16 cellular contexts compared by ENCODE assay signal in genomic region chr5:173855162-173855994, GRCh38. TPM values are rescaled to one million over a fixed set of nuclear protein-coding genes. Genes with fewer than 3 reads are reported as not detected.
DNase-seq lines count a peak whose midpoint lies in the region; TF ChIP-seq lines count a peak whose summit lies in the region.
"Had no signal": no experiment of that assay in that cellular context is flagged by ENCODE, and none has a peak within 500 bp of the region (broad histone marks: within the 10 kb centered on the region; RNA-seq: fewer than 3 reads in every experiment).

No MANE protein-coding gene starts in this region.

- H3K4me3 ChIP-seq in ACC112 (ENCODE audit: low read depth, low read length), result no peak overlapping the region
- H3K4me3 ChIP-seq in ascending aorta, result no peak overlapping the region
- H3K4me3 ChIP-seq in foreskin fibroblast (ENCODE audit: low read depth in 1 of 2, low read length in 2 of 2), result no peak overlapping the region
- no peak overlapping the region for H3K4me3 ChIP-seq in uterus
- H3K4me3 ChIP-seq: dorsolateral prefrontal cortex had no signal

- peak overlapping the region; percentile 88 for H3K27ac ChIP-seq in ACC112 (ENCODE audit: low read depth, low read length)
- peak overlapping the region; percentile 48 to 73 for H3K27ac ChIP-seq in ascending aorta
- no peak overlapping the region for H3K27ac ChIP-seq in uterus
- H3K27ac ChIP-seq: VCaP had no signal

- TF ChIP-seq CTCF in ascending aorta (IDR thresholded peaks at IDR 0.05) (no peak), foreskin fibroblast (IDR thresholded peaks at IDR 0.05; ENCODE audit: low read depth, low read length) (no peak), uterus (IDR thresholded peaks at IDR 0.05) (no peak)

- H3K9me3 ChIP-seq in ascending aorta, result no peaks in the 10 kb centered on the region
- no peaks in the 10 kb centered on the region for H3K9me3 ChIP-seq in uterus

- H3K4me1 ChIP-seq in ACC112 (ENCODE audit: control insufficient read depth, insufficient read depth, low read length, unreplicated experiment) (peaks cover 29% of the 10 kb centered on the region), ascending aorta (peaks cover 3 to 10% of the 10 kb centered on the region in 2 donors), uterus (no peaks in the 10 kb centered on the region)

- H3K27me3 ChIP-seq in ACC112 (ENCODE audit: insufficient read depth, low read length) (no peaks in the 10 kb centered on the region), ascending aorta (no peaks in the 10 kb centered on the region), uterus (no peaks in the 10 kb centered on the region)
- H3K27me3 ChIP-seq: dorsolateral prefrontal cortex had no signal

- DNase-seq in HUDEP-2 (lab: John Stamatoyannopoulos, UW; ENCODE audit: unreplicated experiment in 76 of 76), result peak in 75 of 76 experiments; percentile 42 to 92 (median 79)
- no peak for DNase-seq in ascending aorta (ENCODE audit: low spot score in 2 of 2)
- peak; percentile 29 for DNase-seq in left kidney (ENCODE audit: low read depth, low spot score)
- DNase-seq in foreskin fibroblast, result no peak
- DNase-seq in uterus, result no peak
- no peak for DNase-seq in NCI-H345 treated with DMSO at 0.1 percent for 48 hours (lab: John Stamatoyannopoulos, UW; ENCODE audit: unreplicated experiment)
- DNase-seq in SHP77 (lab: John Stamatoyannopoulos, UW), result no peak
- DNase-seq: activated CD8-positive, alpha-beta T cell treated with anti-CD3 and anti-CD28 coated beads for 36 hours; activated T-cell treated with anti-CD3 and anti-CD28 coated beads, Interleukin-2, amount 50 U/mL, for 24 hours; CD4-positive, CD25-positive, alpha-beta regulatory T cell; dorsolateral prefrontal cortex; MM.1S; NCI-H187; stimulated activated naive CD4-positive, alpha-beta T cell treated with Interleukin-2 at 50 U/mL for 16 hours had no signal

- no peaks in the 10 kb centered on the region for H3K36me3 ChIP-seq in ACC112 (ENCODE audit: insufficient read depth, low read length)
- no peaks in the 10 kb centered on the region for H3K36me3 ChIP-seq in ascending aorta
- H3K36me3 ChIP-seq in uterus, result no peaks in the 10 kb centered on the region

- no peak for TF ChIP-seq POLR2A in uterus (IDR thresholded peaks at IDR 0.05)

- intact Hi-C loops in ascending aorta (cut with DNase I) (loop anchor here (5.0 kb wide), 1 partner anchor 73 kb away; no protein-coding TSS in a partner anchor), uterus (cut with DNase I; ENCODE audit: low total_unique reads) (no loop called here)

- peak overlapping the region; percentile 14 for H2AFZ ChIP-seq in ACC112 (ENCODE audit: low read length, unreplicated experiment)

- H3K79me2 ChIP-seq in ACC112 (ENCODE audit: control insufficient read depth, insufficient read depth, low read length, unreplicated experiment), result no peaks in the 10 kb centered on the region

RNA-seq across cellular contexts. Expression of gene CPEB4, which starts 32.8 kb away (rescaled TPM):
- total RNA-seq in ascending aorta (37.4 TPM), uterus (10 to 100 TPM in 3 of 4 donors, 1 to 10 TPM in 1; 7.2 to 24.1 (median 18.9) TPM)

Comparison
In these comparisons a context has a peak if more than half of its experiments do, and no peak if none do; other contexts are left out.
1. H3K27ac ChIP-seq: peak in ACC112 (single experiment) and ascending aorta (2 of 2); none in uterus (0 of 2).
2. DNase-seq: peak in HUDEP-2 (75 of 76) and left kidney (single experiment); none in ascending aorta (0 of 2), foreskin fibroblast (0 of 2), uterus (0 of 2), NCI-H345 treated with DMSO at 0.1 percent for 48 hours (single experiment) and SHP77 (0 of 2).